In genomic region chr3:50572158-50572557, GRCh38 we compare ENCODE assay signal across 8 cellular contexts. TPM values are rescaled to one million over a fixed set of nuclear protein-coding genes. Genes with fewer than 3 reads are reported as not detected.
DNase-seq lines count a peak whose midpoint lies in the region; ATAC-seq and TF ChIP-seq lines count a peak whose summit lies in the region.

No MANE protein-coding gene starts in this region.

- H3K4me3 Mint-ChIP-seq in CD4-positive, alpha-beta memory T cell, result peak overlapping the region; percentile 4 to 85 (median 79)
- peak overlapping the region; percentile 95 to 96 for H3K4me3 Mint-ChIP-seq in activated T-cell treated with anti-CD3 and anti-CD28 coated beads, Interleukin-2, amount 50 U/mL, for 72 hours
- H3K4me3 Mint-ChIP-seq in neural crest cell, result peak overlapping the region; percentile 85
- peak overlapping the region; percentile 99 to 100 for H3K4me3 Mint-ChIP-seq in stimulated activated naive CD8-positive, alpha-beta T cell treated with anti-CD3 and anti-CD28 coated beads, Interleukin-15, amount 100 ng/mL, for 72 hours

- no peaks in the 10 kb centered on the region for H3K27me3 ChIP-seq in CD4-positive, alpha-beta memory T cell (ENCODE audit: insufficient read depth, low read length)

- peak; percentile 77 to 83 (median 81) for DNase-seq in CD4-positive, alpha-beta memory T cell
- DNase-seq in HFF-Myc (ENCODE audit: extremely low read depth, low read depth) (peak; percentile 33), RKO (ENCODE audit: low spot score) (peak; percentile 38), fibroblast of mammary gland (ENCODE audit: low read depth) (peak; percentile 68), neural crest cell (ENCODE audit: low read depth, low spot score) (peak; percentile 52)
- DNase-seq in activated T-cell treated with anti-CD3 and anti-CD28 coated beads, Interleukin-2, amount 50 U/mL, for 72 hours, result peak; percentile 85 to 87
- DNase-seq in stimulated activated naive CD8-positive, alpha-beta T cell treated with anti-CD3 and anti-CD28 coated beads, Interleukin-15, amount 100 ng/mL, for 72 hours, result peak; percentile 85 to 88

- peak overlapping the region; percentile 80 to 95 (median 93) for H3K27ac Mint-ChIP-seq in CD4-positive, alpha-beta memory T cell
- peak overlapping the region; percentile 92 for H3K27ac Mint-ChIP-seq in activated T-cell treated with anti-CD3 and anti-CD28 coated beads, Interleukin-2, amount 50 U/mL, for 72 hours
- peak overlapping the region; percentile 62 for H3K27ac Mint-ChIP-seq in neural crest cell (ENCODE audit: unreplicated experiment)
- peak overlapping the region; percentile 88 to 98 for H3K27ac Mint-ChIP-seq in stimulated activated naive CD8-positive, alpha-beta T cell treated with anti-CD3 and anti-CD28 coated beads, Interleukin-15, amount 100 ng/mL, for 72 hours

- H3K36me3 ChIP-seq in CD4-positive, alpha-beta memory T cell (ENCODE audit: insufficient read depth, low read length), result peaks cover 7% of the 10 kb centered on the region

- H3K4me3 ChIP-seq in CD4-positive, alpha-beta memory T cell (ENCODE audit: low read length in 2 of 2), result peak overlapping the region; percentile 8 to 13
- H3K4me3 ChIP-seq in HFF-Myc (replicated peaks; ENCODE audit: low read depth, low read length), result no peak overlapping the region
- no peak overlapping the region for H3K4me3 ChIP-seq in fibroblast of mammary gland (ENCODE audit: control insufficient read depth, low read depth, low read length)

- peaks cover 0 to 6% of the 10 kb centered on the region in 2 donors for H3K36me3 Mint-ChIP-seq in CD4-positive, alpha-beta memory T cell
- H3K36me3 Mint-ChIP-seq in activated T-cell treated with anti-CD3 and anti-CD28 coated beads, Interleukin-2, amount 50 U/mL, for 72 hours (ENCODE audit: insufficient read depth in 2 of 2), result peaks cover 10 to 11% of the 10 kb centered on the region in 2 donors
- H3K36me3 Mint-ChIP-seq in neural crest cell (ENCODE audit: low read depth), result no peaks in the 10 kb centered on the region

- intact Hi-C loops in CD4-positive, alpha-beta memory T cell (cut with micrococcal nuclease), result loop anchor here (1.0 kb wide), 3 partner anchors 19 to 80 kb away; no protein-coding TSS in a partner anchor

- peak; percentile 89 for TF ChIP-seq CTCF in HFF-Myc (IDR thresholded peaks at IDR 0.05; ENCODE audit: low read depth, low read length, missing control alignments)
- peak; percentile 92 for TF ChIP-seq CTCF in fibroblast of mammary gland (conservative IDR thresholded peaks at IDR 0.05; ENCODE audit: control insufficient read depth, insufficient read depth, low read depth, low read length)
- TF ChIP-seq CTCF in neural crest cell (conservative IDR thresholded peaks at IDR 0.05), result peak; percentile 80

- CTCF ChIA-PET in CD4-positive, alpha-beta memory T cell (lab: Charles Lee; ENCODE audit: partially characterized antibody), result interaction anchor here (0.6 to 21.1 kb wide), 12 partner anchors 8 to 806 kb away, joined by 3 to 996 read pairs (median 4); partner anchors contain the start of genes CISH and MAPKAPK3

- no peaks in the 10 kb centered on the region for H3K9me3 ChIP-seq in CD4-positive, alpha-beta memory T cell (ENCODE audit: control insufficient read depth in 1 of 2, low read length in 2 of 2)

- peaks cover 51 to 94% (median 64%) of the 10 kb centered on the region in 4 donors for H3K4me1 Mint-ChIP-seq in CD4-positive, alpha-beta memory T cell
- H3K4me1 Mint-ChIP-seq in activated T-cell treated with anti-CD3 and anti-CD28 coated beads, Interleukin-2, amount 50 U/mL, for 72 hours (ENCODE audit: low read depth), result peaks cover 75% of the 10 kb centered on the region
- H3K4me1 Mint-ChIP-seq in neural crest cell, result peaks cover 21% of the 10 kb centered on the region
- peaks cover 78% of the 10 kb centered on the region for H3K4me1 Mint-ChIP-seq in stimulated activated naive CD8-positive, alpha-beta T cell treated with anti-CD3 and anti-CD28 coated beads, Interleukin-15, amount 100 ng/mL, for 72 hours

- POLR2A ChIA-PET in CD4-positive, alpha-beta memory T cell (lab: Charles Lee; ENCODE audit: partially characterized antibody), result interaction anchor here (0.6 to 18.7 kb wide), 7 partner anchors 9 to 81 kb away, joined by 3 to 1072 read pairs (median 4); partner anchors contain the start of genes CISH and MAPKAPK3

- H3K9me3 Mint-ChIP-seq in CD4-positive, alpha-beta memory T cell, result no peaks in the 10 kb centered on the region
- H3K9me3 Mint-ChIP-seq in activated T-cell treated with anti-CD3 and anti-CD28 coated beads, Interleukin-2, amount 50 U/mL, for 72 hours, result no peaks in the 10 kb centered on the region
- no peaks in the 10 kb centered on the region for H3K9me3 Mint-ChIP-seq in neural crest cell
- no peaks in the 10 kb centered on the region for H3K9me3 Mint-ChIP-seq in stimulated activated naive CD8-positive, alpha-beta T cell treated with anti-CD3 and anti-CD28 coated beads, Interleukin-15, amount 100 ng/mL, for 72 hours

- H3K4me1 ChIP-seq in CD4-positive, alpha-beta memory T cell (ENCODE audit: insufficient read depth, low read length), result peaks cover 90% of the 10 kb centered on the region

- ATAC-seq in activated T-cell treated with anti-CD3 and anti-CD28 coated beads, Interleukin-2, amount 50 U/mL, for 72 hours (replicated peaks in 1 of 2), result peak; percentile 21 to 24
- ATAC-seq in stimulated activated naive CD8-positive, alpha-beta T cell treated with anti-CD3 and anti-CD28 coated beads, Interleukin-15, amount 100 ng/mL, for 72 hours, result peak; percentile 24
- ATAC-seq in HG03025 (IDR thresholded peaks at IDR 0.05; ENCODE audit: low FRiP score, unreplicated experiment), result no peak

- H3K27ac ChIP-seq in CD4-positive, alpha-beta memory T cell (ENCODE audit: low read depth, low read length), result peak overlapping the region; percentile 52

- H3K27me3 Mint-ChIP-seq in CD4-positive, alpha-beta memory T cell, result no peaks in the 10 kb centered on the region
- no peaks in the 10 kb centered on the region for H3K27me3 Mint-ChIP-seq in activated T-cell treated with anti-CD3 and anti-CD28 coated beads, Interleukin-2, amount 50 U/mL, for 72 hours (ENCODE audit: low read depth)
- no peaks in the 10 kb centered on the region for H3K27me3 Mint-ChIP-seq in neural crest cell (ENCODE audit: low read depth)
- no peaks in the 10 kb centered on the region for H3K27me3 Mint-ChIP-seq in stimulated activated naive CD8-positive, alpha-beta T cell treated with anti-CD3 and anti-CD28 coated beads, Interleukin-15, amount 100 ng/mL, for 72 hours

RNA-seq across cellular contexts. Expression of gene HEMK1, which starts 2.8 kb away (rescaled TPM):
- 10 to 100 TPM; 55.3 to 56.7 TPM for total RNA-seq in CD4-positive, alpha-beta memory T cell
- 10 to 100 TPM; 21.2 to 36.7 TPM for polyA plus RNA-seq in CD4-positive, alpha-beta memory T cell
- 10 to 100 TPM; 54.5 to 64.6 TPM for total RNA-seq in activated T-cell treated with anti-CD3 and anti-CD28 coated beads, Interleukin-2, amount 50 U/mL, for 72 hours
- total RNA-seq in neural crest cell, result 22.8 and 22.9 TPM in 2 replicates

RNA-seq across cellular contexts. Expression of gene C3orf18, which starts 4.6 kb away (rescaled TPM):
- 10 to 100 TPM; 14.3 to 16.2 TPM for total RNA-seq in CD4-positive, alpha-beta memory T cell
- 10 to 100 TPM; 14.2 to 22.3 TPM for polyA plus RNA-seq in CD4-positive, alpha-beta memory T cell
- 10 to 100 TPM; 22.7 to 32.5 TPM for total RNA-seq in activated T-cell treated with anti-CD3 and anti-CD28 coated beads, Interleukin-2, amount 50 U/mL, for 72 hours
- 12.7 and 13.1 TPM in 2 replicates for total RNA-seq in neural crest cell

RNA-seq across cellular contexts. Expression of gene CISH, which starts 39.4 kb away (rescaled TPM):
- total RNA-seq in CD4-positive, alpha-beta memory T cell, result 10 to 100 TPM; 14.7 to 15.2 TPM
- polyA plus RNA-seq in CD4-positive, alpha-beta memory T cell, result 100 to 1,000 TPM in 1 of 2 donors, 10 to 100 TPM in 1; 92.1 to 248 TPM
- total RNA-seq in activated T-cell treated with anti-CD3 and anti-CD28 coated beads, Interleukin-2, amount 50 U/mL, for 72 hours, result 100 to 1,000 TPM; 242 to 271 TPM
- total RNA-seq in neural crest cell, result 8.1 and 8.6 TPM in 2 replicates

RNA-seq across cellular contexts. Expression of gene MAPKAPK3, which starts 44.8 kb away (rescaled TPM):
- total RNA-seq in CD4-positive, alpha-beta memory T cell, result 10 to 100 TPM; 36.4 to 40.1 TPM
- 10 to 100 TPM; 71.2 to 93.2 TPM for polyA plus RNA-seq in CD4-positive, alpha-beta memory T cell
- total RNA-seq in activated T-cell treated with anti-CD3 and anti-CD28 coated beads, Interleukin-2, amount 50 U/mL, for 72 hours, result 100 to 1,000 TPM; 116 to 129 TPM
- 37.0 and 38.8 TPM in 2 replicates for total RNA-seq in neural crest cell

Comparison
In these comparisons a context has a peak if more than half of its experiments do, and no peak if none do; other contexts are left out.
1. DNase-seq: peak in every context shown above with its lines; median percentile 86 in stimulated activated naive CD8-positive, alpha-beta T cell treated with anti-CD3 and anti-CD28 coated beads, Interleukin-15, amount 100 ng/mL, for 72 hours; 86 in activated T-cell treated with anti-CD3 and anti-CD28 coated beads, Interleukin-2, amount 50 U/mL, for 72 hours; 81 in CD4-positive, alpha-beta memory T cell; 68 in fibroblast of mammary gland; 52 in neural crest cell; 38 in RKO; 33 in HFF-Myc.
2. H3K4me3 ChIP-seq: peak in CD4-positive, alpha-beta memory T cell (2 of 2); none in HFF-Myc (single experiment) and fibroblast of mammary gland (single experiment).
3. RNA of gene CISH, which starts 39.4 kb away (total RNA-seq): 242 to 271 TPM in activated T-cell treated with anti-CD3 and anti-CD28 coated beads, Interleukin-2, amount 50 U/mL, for 72 hours; 14.7 to 15.2 TPM in CD4-positive, alpha-beta memory T cell and 8.1 to 8.6 TPM in neural crest cell; every median in the first group is over 10 times any median in the second.
4. Peak in every context shown above with its lines, with median percentiles within 50 percentile points of each other: H3K27ac Mint-ChIP-seq, H3K4me3 Mint-ChIP-seq and CTCF ChIP-seq.